In genomic region chr5:115532517-115532916, GRCh38 we compare ENCODE assay signal across 25 cellular contexts. TPM values are rescaled to one million over a fixed set of nuclear protein-coding genes. Genes with fewer than 3 reads are reported as not detected.
DNase-seq lines count a peak whose midpoint lies in the region; ATAC-seq and TF ChIP-seq lines count a peak whose summit lies in the region.
"Had no signal": no experiment of that assay in that cellular context is flagged by ENCODE, and none has a peak within 500 bp of the region (broad histone marks: within the 10 kb centered on the region; RNA-seq: fewer than 3 reads in every experiment).

No MANE protein-coding gene starts in this region.

- H3K9me3 ChIP-seq in DND-41 (ENCODE audit: insufficient read depth, low read length, severe bottlenecking) (no peaks in the 10 kb centered on the region), PC-3 (ENCODE audit: low read length) (no peaks in the 10 kb centered on the region)
- H3K9me3 ChIP-seq: adrenal gland, gastrocnemius medialis, HAP-1, sigmoid colon, thoracic aorta had no signal

- H3K36me3 Mint-ChIP-seq in nephron (ENCODE audit: low read depth), result peaks cover 57% of the 10 kb centered on the region

- POLR2A ChIA-PET in PC-3 (lab: Charles Lee; ENCODE audit: unreplicated experiment), result interaction anchor here (0.6 kb wide), 1 partner anchor 12 kb away, joined by 3 read pairs; the partner anchor contains the start of gene FEM1C

- H3K36me3 ChIP-seq in DND-41 (ENCODE audit: insufficient read depth, low read length) (peaks cover 64% of the 10 kb centered on the region), PC-3 (ENCODE audit: low read depth, low read length) (peaks cover 40% of the 10 kb centered on the region; the same call in 1 of the 2 replicates)
- H3K36me3 ChIP-seq: adrenal gland, thoracic aorta had no signal

- CTCF ChIA-PET in PC-3 (lab: Charles Lee), result no interaction called here

- H3K27ac ChIP-seq in DND-41 (ENCODE audit: low read length) (no peak overlapping the region), PC-3 (ENCODE audit: low read length) (peak overlapping the region; percentile 17; the same call in 1 of the 2 replicates)
- H3K27ac ChIP-seq: adrenal gland, epithelial cell of prostate, sigmoid colon, thoracic aorta had no signal

- H3K79me2 ChIP-seq in DND-41 (ENCODE audit: insufficient read depth, low read length), result peaks cover 100% of the 10 kb centered on the region
- peaks cover 99% of the 10 kb centered on the region for H3K79me2 ChIP-seq in PC-3 (ENCODE audit: low read length)

- ATAC-seq in DND-41 (ENCODE audit: insufficient read depth, low read depth) (0 out of 3 replicates have a peak, but pooled peaks have one; percentile 35), PC-3 (peak; percentile 56), HG02973 (IDR thresholded peaks at IDR 0.05; ENCODE audit: unreplicated experiment) (no peak)
- ATAC-seq: CD8-positive, alpha-beta T cell; gastrocnemius medialis; naive thymus-derived CD8-positive, alpha-beta T cell; Right ventricle myocardium inferior; stimulated activated effector memory CD8-positive, alpha-beta T cell treated with anti-CD3 and anti-CD28 coated beads, Interleukin-12 subunit alpha, Interleukin-12 subunit beta, amount 100 ng/mL, for 72 hours had no signal

- DNase-seq in DND-41 (no peak), PC-3 (peak; percentile 15), choroid plexus epithelial cell (ENCODE audit: low read depth) (peak; percentile 41), NAMALWA (ENCODE audit: low spot score) (no peak), RKO (ENCODE audit: low spot score) (no peak), NCI-H748 treated with DMSO at 0.1 percent for 48 hours (lab: John Stamatoyannopoulos, UW) (no peak)
- DNase-seq: activated CD4-positive, alpha-beta T cell treated with anti-CD3 and anti-CD28 coated beads, Interleukin-2, amount 50 U/mL, for 1 hour; activated CD8-positive, alpha-beta memory T cell treated with anti-CD3 and anti-CD28 coated beads, Interleukin-2, amount 50 U/mL, for 48 hours; activated gamma-delta T cell; adrenal gland; CD8-positive, alpha-beta T cell; gastrocnemius medialis; mesendoderm; naive thymus-derived CD8-positive, alpha-beta T cell; NCI-H510A; posterior cingulate gyrus; sigmoid colon; T-helper 1 cell had no signal

- H3K4me1 ChIP-seq in DND-41 (ENCODE audit: insufficient read depth, low read length) (peaks cover 27% of the 10 kb centered on the region; the same call in 1 of the 2 replicates), PC-3 (ENCODE audit: insufficient read depth, low read length) (peaks cover 53% of the 10 kb centered on the region)

- peak overlapping the region; percentile 5; the same call in 1 of the 2 replicates for H3K4me2 ChIP-seq in DND-41 (ENCODE audit: insufficient read depth, low read length)
- peak overlapping the region; percentile 12 for H3K4me2 ChIP-seq in PC-3 (ENCODE audit: low read length)

- peak overlapping the region in 1 of 3 experiments; percentile 26 for H3K4me3 Mint-ChIP-seq in nephron
- H3K4me3 Mint-ChIP-seq: CD8-positive, alpha-beta T cell; stimulated activated effector memory CD8-positive, alpha-beta T cell treated with anti-CD3 and anti-CD28 coated beads, Interleukin-12 subunit alpha, Interleukin-12 subunit beta, amount 100 ng/mL, for 72 hours had no signal

- H3K27me3 ChIP-seq in DND-41 (ENCODE audit: insufficient read depth, low read length, poor library complexity) (no peaks in the 10 kb centered on the region), PC-3 (ENCODE audit: low read length) (no peaks in the 10 kb centered on the region)
- H3K27me3 ChIP-seq: adrenal gland, gastrocnemius medialis, sigmoid colon had no signal

- H4K20me1 ChIP-seq in DND-41 (ENCODE audit: insufficient read depth, low read length) (peaks cover 41% of the 10 kb centered on the region; the same call in 1 of the 2 replicates), PC-3 (ENCODE audit: low read length) (peaks cover 45% of the 10 kb centered on the region)

- H3K27me3 Mint-ChIP-seq in nephron (ENCODE audit: low read depth), result no peaks in the 10 kb centered on the region
- H3K27me3 Mint-ChIP-seq: naive thymus-derived CD8-positive, alpha-beta T cell had no signal

- TF ChIP-seq CTCF in DND-41 (IDR thresholded peaks at IDR 0.05; ENCODE audit: borderline replicate concordance, extremely low read depth, low read length, poor library complexity, severe bottlenecking) (no peak), PC-3 (conservative IDR thresholded peaks at IDR 0.05; ENCODE audit: low read depth, low read length) (no peak), choroid plexus epithelial cell (conservative IDR thresholded peaks at IDR 0.05; ENCODE audit: low read depth, low read length) (no peak), nephron (IDR thresholded peaks at IDR 0.05; ENCODE audit: unreplicated experiment in 3 of 3) (no peak)

- H3K9me2 ChIP-seq in PC-3 (replicated peaks; ENCODE audit: low read length), result no peaks in the 10 kb centered on the region

- peaks cover 4% of the 10 kb centered on the region for H3K9me3 Mint-ChIP-seq in nephron
- H3K9me3 Mint-ChIP-seq: stimulated activated effector memory CD8-positive, alpha-beta T cell treated with anti-CD3 and anti-CD28 coated beads, Interleukin-12 subunit alpha, Interleukin-12 subunit beta, amount 100 ng/mL, for 72 hours had no signal

- H3F3A ChIP-seq in PC-3 (ENCODE audit: low read length, unreplicated experiment), result no peaks in the 10 kb centered on the region

- H3K4me1 Mint-ChIP-seq in nephron, result peaks cover 51% of the 10 kb centered on the region

- H3K4me3 ChIP-seq in DND-41 (ENCODE audit: low read depth in 1 of 2, low read length in 2 of 2), result no peak overlapping the region
- H3K4me3 ChIP-seq in PC-3 (ENCODE audit: low read length), result no peak overlapping the region
- no peak overlapping the region for H3K4me3 ChIP-seq in choroid plexus epithelial cell (ENCODE audit: low read depth, low read length)
- H3K4me3 ChIP-seq: adrenal gland, gastrocnemius medialis, HAP-1, sigmoid colon, thoracic aorta had no signal

- no peak overlapping the region for H2AFZ ChIP-seq in DND-41 (ENCODE audit: low read depth, low read length)
- H2AFZ ChIP-seq in PC-3 (ENCODE audit: low read length), result no peak overlapping the region

- H3K9ac ChIP-seq in DND-41 (ENCODE audit: low read depth, low read length) (no peak overlapping the region), PC-3 (ENCODE audit: low read length) (no peak overlapping the region)

- BruUV-seq in PC-3 (replicated peaks; lab: Mats Ljungman, UMichigan), result no TSS peak

- peak overlapping the region in 2 of 3 experiments; percentile 31 to 34 for H3K27ac Mint-ChIP-seq in nephron
- H3K27ac Mint-ChIP-seq: CD8-positive, alpha-beta T cell; stimulated activated effector memory CD8-positive, alpha-beta T cell treated with anti-CD3 and anti-CD28 coated beads, Interleukin-12 subunit alpha, Interleukin-12 subunit beta, amount 100 ng/mL, for 72 hours had no signal

- intact Hi-C loops in PC-3 (cut with micrococcal nuclease), result no loop called here

RNA-seq across cellular contexts. Expression of gene FEM1C, which starts 12.1 kb away (rescaled TPM):
- total RNA-seq in PC-3 (2014; rRNA removed), result 8.4 and 9.1 TPM in 2 replicates

Comparison
In these comparisons a context has a peak if more than half of its experiments do, and no peak if none do; other contexts are left out.
1. DNase-seq: peak in PC-3 (single experiment) and choroid plexus epithelial cell (single experiment); none in DND-41 (single experiment), NAMALWA (single experiment), RKO (single experiment) and NCI-H748 treated with DMSO at 0.1 percent for 48 hours (single experiment).